ENCODE assay signal across 8 cellular contexts in genomic region chr2:46913471-46914381, GRCh38. TPM values are rescaled to one million over a fixed set of nuclear protein-coding genes. Genes with fewer than 3 reads are reported as not detected.
A peak's percentile ranks its signal among the peaks of the same experiment; 100 is the strongest.
DNase-seq lines count a peak whose midpoint lies in the region; ATAC-seq and TF ChIP-seq lines count a peak whose summit lies in the region.

No MANE protein-coding gene starts in this region.

- intact Hi-C loops in tibial artery (cut with DNase I; ENCODE audit: low total_unique reads): no loop called here

- TF ChIP-seq CTCF in tibial artery (IDR thresholded peaks at IDR 0.05): no peak

- H3K27ac ChIP-seq in iPS-20b (ENCODE audit: low read length) (no peak overlapping the region), tibial artery (peak overlapping the region; percentile 89 to 99)

- no peak overlapping the region for H3K27ac Mint-ChIP-seq in activated T-helper 17 cell treated with anti-CD3 and anti-CD28 coated beads, Interleukin-2, amount 50 U/mL, for 72 hours

- no peaks in the 10 kb centered on the region for H3K27me3 Mint-ChIP-seq in activated T-helper 17 cell treated with anti-CD3 and anti-CD28 coated beads, Interleukin-2, amount 50 U/mL, for 72 hours

- peaks cover 10% of the 10 kb centered on the region; the same call in 1 of the 2 replicates for H3K4me1 ChIP-seq in iPS-20b (ENCODE audit: insufficient read depth, low read length)
- peaks cover 0 to 44% (median 28%) of the 10 kb centered on the region in 4 donors for H3K4me1 ChIP-seq in tibial artery

- H3K9me3 Mint-ChIP-seq in activated T-helper 17 cell treated with anti-CD3 and anti-CD28 coated beads, Interleukin-2, amount 50 U/mL, for 72 hours: no peaks in the 10 kb centered on the region

- peak overlapping the region; percentile 90 for H3K4me3 ChIP-seq in iPS-20b (ENCODE audit: low read length)
- H3K4me3 ChIP-seq in tibial artery: peak overlapping the region; percentile 68 to 96

- peak overlapping the region; percentile 87; the same call in 1 of the 2 replicates for H3K9ac ChIP-seq in iPS-20b (ENCODE audit: low read depth, low read length)

- H3K27me3 ChIP-seq in iPS-20b (ENCODE audit: insufficient read depth, low read length) (no peaks in the 10 kb centered on the region), tibial artery (no peaks in the 10 kb centered on the region)

- no peaks in the 10 kb centered on the region for H3K9me3 ChIP-seq in iPS-20b (ENCODE audit: insufficient read depth, low read depth, low read length)
- no peaks in the 10 kb centered on the region for H3K9me3 ChIP-seq in tibial artery

- H3K36me3 ChIP-seq in iPS-20b (ENCODE audit: insufficient read depth, low read depth, low read length): peaks cover 24% of the 10 kb centered on the region
- H3K36me3 ChIP-seq in tibial artery: peaks cover 21 to 27% (median 26%) of the 10 kb centered on the region in 3 donors

- DNase-seq in 8988T (peak; percentile 57), HCEC 1CT (peak; percentile 81), tibial artery (peak in 1 of 2 donors; percentile 71), nucleus accumbens (lab: John Stamatoyannopoulos, UW) (no peak)
- DNase-seq in stimulated activated CD4-positive, alpha-beta T cell treated with anti-CD3 and anti-CD28 coated beads, Interleukin-2, amount 100 ng/mL, for 48 hours: no peak

- ATAC-seq in activated T-helper 17 cell treated with anti-CD3 and anti-CD28 coated beads, Interleukin-2, amount 50 U/mL, for 72 hours (replicated peaks): no peak
- ATAC-seq in GM21390 (IDR thresholded peaks at IDR 0.05; ENCODE audit: unreplicated experiment): no peak

- H3K4me3 Mint-ChIP-seq in activated T-helper 17 cell treated with anti-CD3 and anti-CD28 coated beads, Interleukin-2, amount 50 U/mL, for 72 hours: peak overlapping the region; percentile 93

- peaks cover 41% of the 10 kb centered on the region for H3K36me3 Mint-ChIP-seq in activated T-helper 17 cell treated with anti-CD3 and anti-CD28 coated beads, Interleukin-2, amount 50 U/mL, for 72 hours (ENCODE audit: low read depth)

- peaks cover 42% of the 10 kb centered on the region for H3K4me1 Mint-ChIP-seq in activated T-helper 17 cell treated with anti-CD3 and anti-CD28 coated beads, Interleukin-2, amount 50 U/mL, for 72 hours

RNA-seq across cellular contexts. Expression of gene MCFD2, which starts 1.9 kb away (rescaled TPM):
- 10 to 100 TPM; 37.1 to 63.1 TPM for total RNA-seq in activated T-helper 17 cell treated with anti-CD3 and anti-CD28 coated beads, Interleukin-2, amount 50 U/mL, for 72 hours

RNA-seq across cellular contexts. Expression of gene TTC7A, which starts 27.3 kb away (rescaled TPM):
- total RNA-seq in activated T-helper 17 cell treated with anti-CD3 and anti-CD28 coated beads, Interleukin-2, amount 50 U/mL, for 72 hours: 10 to 100 TPM; 45.2 to 62.1 TPM

Comparison
In these comparisons a context has a peak if more than half of its experiments do, and no peak if none do; other contexts are left out.
1. DNase-seq: peak in 8988T (single experiment) and HCEC 1CT (single experiment); none in stimulated activated CD4-positive, alpha-beta T cell treated with anti-CD3 and anti-CD28 coated beads, Interleukin-2, amount 100 ng/mL, for 48 hours (0 of 2) and nucleus accumbens (0 of 56).